ENCODE assay signal across 8 cellular contexts in the genomic region with DNA sequence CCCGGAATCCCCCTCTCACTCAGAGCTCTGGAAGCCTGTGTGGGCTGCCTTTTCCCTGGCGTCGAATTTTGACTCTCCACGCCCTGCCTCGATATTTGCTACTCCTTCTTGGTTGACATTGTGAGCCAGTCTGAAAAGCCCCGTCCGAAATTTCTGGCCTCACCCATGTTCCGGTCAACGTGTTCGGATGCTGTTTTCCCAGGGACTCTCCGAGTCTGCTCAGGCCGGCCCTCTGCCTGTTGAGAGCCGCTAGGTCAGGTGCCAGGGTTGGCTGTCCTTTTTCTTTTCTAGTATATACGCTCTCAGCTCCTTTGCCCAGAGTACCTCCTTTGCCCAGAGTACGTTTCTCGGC. TPM values are rescaled to one million over a fixed set of nuclear protein-coding genes. Genes with fewer than 3 reads are reported as not detected.
A peak's percentile ranks its signal among the peaks of the same experiment; 100 is the strongest.
DNase-seq lines count a peak whose midpoint lies in the region; ATAC-seq, FAIRE-seq and TF ChIP-seq lines count a peak whose summit lies in the region.

No MANE protein-coding gene starts in this region.

- intact Hi-C loops in activated B cell treated with CpG ODN at 0.5 μM for 24 hours (cut with micrococcal nuclease): loop anchor here (2.0 to 10.0 kb wide), 5 partner anchors 125 to 1117 kb away; partner anchors contain the start of gene NAA16

- peak overlapping the region; percentile 71 for H3K27ac Mint-ChIP-seq in activated B cell treated with CpG ODN at 0.5 μM for 24 hours
- peak overlapping the region; percentile 5 to 48 for H3K27ac Mint-ChIP-seq in natural killer cell treated with Interleukin-12 subunit alpha and Interleukin-12 subunit beta and Interleukin-15 and Interleukin-18, amount 100 ng/mL, for 72 hours

- H4K20me1 ChIP-seq in BLaER1: peaks cover 57% of the 10 kb centered on the region

- DNase-seq in GM18507 (ENCODE audit: extremely low spot score, insufficient read length, low read depth) (peak; percentile 9), activated B cell treated with CpG ODN at 0.5 μM for 24 hours (no peak), fibroblast of villous mesenchyme (ENCODE audit: low read depth) (peak; percentile 69), NOMO-1 treated with dmso at 0.1 percent for 144 hours (lab: John Stamatoyannopoulos, UW; ENCODE audit: unreplicated experiment) (no peak)
- DNase-seq in Jurkat, Clone E6-1 (ENCODE audit: low read depth, low spot score): no peak
- no peak for DNase-seq in natural killer cell treated with Interleukin-12 subunit alpha and Interleukin-12 subunit beta and Interleukin-15 and Interleukin-18, amount 100 ng/mL, for 72 hours (ENCODE audit: low spot score)

- peaks cover 5% of the 10 kb centered on the region; the same call in 1 of the 2 replicates for H3K27me3 ChIP-seq in BLaER1

- H3K27me3 Mint-ChIP-seq in activated B cell treated with CpG ODN at 0.5 μM for 24 hours: peaks cover 15% of the 10 kb centered on the region
- H3K27me3 Mint-ChIP-seq in natural killer cell treated with Interleukin-12 subunit alpha and Interleukin-12 subunit beta and Interleukin-15 and Interleukin-18, amount 100 ng/mL, for 72 hours: peaks cover 42 to 50% of the 10 kb centered on the region in 2 donors

- H3K9ac ChIP-seq in BLaER1: peak overlapping the region; percentile 90

- peak; percentile 84 for FAIRE-seq in GM18507 (lab: Jason Lieb, UNC)

- H3K9me3 Mint-ChIP-seq in activated B cell treated with CpG ODN at 0.5 μM for 24 hours: no peaks in the 10 kb centered on the region
- H3K9me3 Mint-ChIP-seq in natural killer cell treated with Interleukin-12 subunit alpha and Interleukin-12 subunit beta and Interleukin-15 and Interleukin-18, amount 100 ng/mL, for 72 hours: no peaks in the 10 kb centered on the region

- H3K4me3 ChIP-seq in BLaER1 (peak overlapping the region; percentile 86), fibroblast of villous mesenchyme (ENCODE audit: low read depth, low read length) (peak overlapping the region; percentile 90)
- H3K4me3 ChIP-seq in Jurkat, Clone E6-1 (ENCODE audit: low read length): peak overlapping the region; percentile 74

- POLR2A ChIA-PET in activated B cell treated with CpG ODN at 0.5 μM for 24 hours (lab: Charles Lee): no interaction called here

- peak overlapping the region; percentile 81 for H3K4me3 Mint-ChIP-seq in activated B cell treated with CpG ODN at 0.5 μM for 24 hours
- H3K4me3 Mint-ChIP-seq in natural killer cell treated with Interleukin-12 subunit alpha and Interleukin-12 subunit beta and Interleukin-15 and Interleukin-18, amount 100 ng/mL, for 72 hours: peak overlapping the region; percentile 88

- CTCF ChIA-PET in activated B cell treated with CpG ODN at 0.5 μM for 24 hours (lab: Charles Lee): no interaction called here

- peaks cover 3% of the 10 kb centered on the region for H3K36me3 Mint-ChIP-seq in activated B cell treated with CpG ODN at 0.5 μM for 24 hours (ENCODE audit: low read depth)
- H3K36me3 Mint-ChIP-seq in natural killer cell treated with Interleukin-12 subunit alpha and Interleukin-12 subunit beta and Interleukin-15 and Interleukin-18, amount 100 ng/mL, for 72 hours: peaks cover 6% of the 10 kb centered on the region

- H3K4me1 ChIP-seq in BLaER1: peaks cover 29% of the 10 kb centered on the region

- no peak for ATAC-seq in activated B cell treated with CpG ODN at 0.5 μM for 24 hours (ENCODE audit: low read depth)
- ATAC-seq in natural killer cell treated with Interleukin-12 subunit alpha and Interleukin-12 subunit beta and Interleukin-15 and Interleukin-18, amount 100 ng/mL, for 72 hours: no peak
- ATAC-seq in GM21367 (IDR thresholded peaks at IDR 0.05; ENCODE audit: unreplicated experiment): no peak

- no peaks in the 10 kb centered on the region for H3K9me3 ChIP-seq in BLaER1

- H3K4me2 ChIP-seq in BLaER1: peak overlapping the region; percentile 83

- peak overlapping the region; percentile 91 for H3K27ac ChIP-seq in BLaER1

- peaks cover 16% of the 10 kb centered on the region for H3K4me1 Mint-ChIP-seq in activated B cell treated with CpG ODN at 0.5 μM for 24 hours
- peaks cover 25 to 26% of the 10 kb centered on the region in 2 donors for H3K4me1 Mint-ChIP-seq in natural killer cell treated with Interleukin-12 subunit alpha and Interleukin-12 subunit beta and Interleukin-15 and Interleukin-18, amount 100 ng/mL, for 72 hours (ENCODE audit: low read depth in 2 of 2)

- no peaks in the 10 kb centered on the region for H3K36me3 ChIP-seq in BLaER1

- TF ChIP-seq CTCF in activated B cell treated with CpG ODN at 0.5 μM for 24 hours (IDR thresholded peaks at IDR 0.05) (no peak), fibroblast of villous mesenchyme (IDR thresholded peaks at IDR 0.05; ENCODE audit: insufficient read depth, low read depth, low read length) (peak; percentile 63)

RNA-seq across cellular contexts. Expression of gene DGKH, which starts 6.8 kb away (rescaled TPM):
- 3.7 TPM for polyA plus RNA-seq in Jurkat, Clone E6-1 (2012; ENCODE audit: insufficient read depth, insufficient read length)
- total RNA-seq in activated B cell treated with CpG ODN at 0.5 μM for 24 hours: 1.6 and 2.2 TPM in 2 replicates
- 16.0 and 16.4 TPM in 2 replicates for total RNA-seq in fibroblast of villous mesenchyme
- 10 to 100 TPM in 1 of 2 donors, 1 to 10 TPM in 1; 7.4 to 21.1 TPM for total RNA-seq in natural killer cell treated with Interleukin-12 subunit alpha and Interleukin-12 subunit beta and Interleukin-15 and Interleukin-18, amount 100 ng/mL, for 72 hours

Comparison
In these comparisons a context has a peak if more than half of its experiments do, and no peak if none do; other contexts are left out.
1. DNase-seq: peak in GM18507 (single experiment) and fibroblast of villous mesenchyme (single experiment); none in Jurkat, Clone E6-1 (single experiment), activated B cell treated with CpG ODN at 0.5 μM for 24 hours (single experiment), natural killer cell treated with Interleukin-12 subunit alpha and Interleukin-12 subunit beta and Interleukin-15 and Interleukin-18, amount 100 ng/mL, for 72 hours (single experiment) and NOMO-1 treated with dmso at 0.1 percent for 144 hours (single experiment).
2. Peak in every context shown above with its lines, with median percentiles within 50 percentile points of each other: H3K4me3 ChIP-seq.